Comparison of ENCODE assay signal across 2 cellular contexts in the genomic region with DNA sequence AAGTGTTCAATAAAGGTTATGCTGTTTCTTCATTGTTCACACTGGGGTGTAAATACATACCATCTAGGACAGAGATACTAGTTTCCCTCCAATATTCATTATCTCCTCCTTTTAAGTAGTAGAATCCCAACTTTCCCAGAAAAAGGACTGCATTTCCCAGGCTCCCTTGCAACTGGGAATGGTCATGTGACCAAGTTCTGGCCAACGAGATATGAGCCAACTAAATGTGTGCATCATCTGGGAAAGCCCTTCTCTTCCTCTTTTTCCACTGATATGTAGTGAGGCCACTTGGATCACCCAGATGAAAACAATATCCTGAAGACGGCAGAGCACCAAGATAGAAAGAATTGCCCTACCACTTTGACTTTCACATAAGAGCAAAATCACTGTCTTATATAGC.
A peak's percentile ranks its signal among the peaks of the same experiment; 100 is the strongest.
TF ChIP-seq lines count a peak whose summit lies in the region.

No MANE protein-coding gene starts in this region.

TF ChIP-seq in HCT116, 20 proteins besides CTCF, POLR2A, EP300 and RAD21:
- TF ChIP-seq, protein P1, sequence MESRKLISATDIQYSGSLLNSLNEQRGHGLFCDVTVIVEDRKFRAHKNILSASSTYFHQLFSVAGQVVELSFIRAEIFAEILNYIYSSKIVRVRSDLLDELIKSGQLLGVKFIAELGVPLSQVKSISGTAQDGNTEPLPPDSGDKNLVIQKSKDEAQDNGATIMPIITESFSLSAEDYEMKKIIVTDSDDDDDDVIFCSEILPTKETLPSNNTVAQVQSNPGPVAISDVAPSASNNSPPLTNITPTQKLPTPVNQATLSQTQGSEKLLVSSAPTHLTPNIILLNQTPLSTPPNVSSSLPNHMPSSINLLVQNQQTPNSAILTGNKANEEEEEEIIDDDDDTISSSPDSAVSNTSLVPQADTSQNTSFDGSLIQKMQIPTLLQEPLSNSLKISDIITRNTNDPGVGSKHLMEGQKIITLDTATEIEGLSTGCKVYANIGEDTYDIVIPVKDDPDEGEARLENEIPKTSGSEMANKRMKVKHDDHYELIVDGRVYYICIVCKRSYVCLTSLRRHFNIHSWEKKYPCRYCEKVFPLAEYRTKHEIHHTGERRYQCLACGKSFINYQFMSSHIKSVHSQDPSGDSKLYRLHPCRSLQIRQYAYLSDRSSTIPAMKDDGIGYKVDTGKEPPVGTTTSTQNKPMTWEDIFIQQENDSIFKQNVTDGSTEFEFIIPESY (IDR thresholded peaks at IDR 0.05; ENCODE audit: extremely low read depth, insufficient replicate concordance, low read length), result no peak
- 0 out of 2 replicates have a peak, but pooled peaks have one; percentile 9 for TF ChIP-seq ELF1 (IDR thresholded peaks at IDR 0.05; ENCODE audit: borderline replicate concordance, low read depth)

TF ChIP-seq in H1, 55 proteins besides CTCF, POLR2A, EP300 and RAD21:
- TF ChIP-seq YY1 (IDR thresholded peaks at IDR 0.05; ENCODE audit: low read depth, low read length) (no peak), EGR1 (IDR thresholded peaks at IDR 0.05; ENCODE audit: borderline replicate concordance, low read depth, low read length) (no peak), SIN3A (conservative IDR thresholded peaks at IDR 0.05 in 1 of 2, IDR thresholded peaks at IDR 0.05 in 1 of 2; ENCODE audit: low read depth in 1 of 2, low read length in 2 of 2) (no peak), EZH2 (IDR thresholded peaks at IDR 0.05; ENCODE audit: low read depth, low read length, severe bottlenecking) (no peak), TEAD4 (IDR thresholded peaks at IDR 0.05; ENCODE audit: low read depth, low read length) (no peak)
- TF ChIP-seq, protein P2, sequence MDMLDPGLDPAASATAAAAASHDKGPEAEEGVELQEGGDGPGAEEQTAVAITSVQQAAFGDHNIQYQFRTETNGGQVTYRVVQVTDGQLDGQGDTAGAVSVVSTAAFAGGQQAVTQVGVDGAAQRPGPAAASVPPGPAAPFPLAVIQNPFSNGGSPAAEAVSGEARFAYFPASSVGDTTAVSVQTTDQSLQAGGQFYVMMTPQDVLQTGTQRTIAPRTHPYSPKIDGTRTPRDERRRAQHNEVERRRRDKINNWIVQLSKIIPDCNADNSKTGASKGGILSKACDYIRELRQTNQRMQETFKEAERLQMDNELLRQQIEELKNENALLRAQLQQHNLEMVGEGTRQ (IDR thresholded peaks at IDR 0.05; ENCODE audit: low read length), result peak; percentile 33; the same call in 1 of the 2 replicates
TF ChIP-seq in H1: peak in this region for 1.
